ENCODE assay signal across 22 cellular contexts in the genomic region with DNA sequence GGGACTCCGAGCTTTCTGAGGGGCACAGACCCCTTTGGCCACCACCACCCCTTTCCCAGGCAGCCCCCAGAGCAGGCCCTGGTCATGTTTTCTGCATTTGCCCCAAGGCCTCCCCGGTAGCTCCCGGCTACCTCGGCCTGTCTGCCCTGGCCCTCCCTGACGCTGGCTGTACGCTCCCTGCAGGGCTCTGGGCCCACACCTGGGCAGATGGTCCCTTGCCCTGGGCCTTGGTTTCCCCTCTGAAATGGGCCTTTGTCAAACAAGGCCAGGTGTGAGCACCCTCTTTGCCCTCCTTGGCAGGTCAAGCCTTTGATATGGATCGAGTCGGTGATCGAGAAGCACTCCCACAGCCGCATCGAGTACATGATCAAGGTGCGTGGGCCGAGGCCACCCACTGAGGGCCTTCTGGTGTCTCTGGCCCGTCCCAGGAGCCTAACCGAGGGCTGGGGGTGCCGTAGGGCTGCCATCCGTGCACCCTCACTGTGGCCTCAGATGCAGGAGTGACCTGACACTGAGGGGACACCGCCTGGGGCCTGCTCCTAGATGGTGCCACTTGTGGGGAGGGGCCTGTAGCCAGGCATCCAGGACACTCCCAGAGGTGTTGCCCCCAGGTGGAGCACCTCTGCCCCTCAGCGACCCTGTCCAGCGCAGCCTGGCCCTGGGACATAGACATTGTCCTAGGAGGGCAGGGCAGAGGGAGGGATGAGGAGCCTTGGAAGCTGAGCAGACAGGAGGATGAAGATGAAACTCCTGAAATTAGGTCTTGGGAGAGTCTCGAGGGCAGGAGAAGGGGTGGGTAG. TPM values are rescaled to one million over a fixed set of nuclear protein-coding genes. Genes with fewer than 3 reads are reported as not detected.
DNase-seq lines count a peak whose midpoint lies in the region; ATAC-seq and TF ChIP-seq lines count a peak whose summit lies in the region.
"Had no signal": no experiment of that assay in that cellular context is flagged by ENCODE, and none has a peak within 500 bp of the region (broad histone marks: within the 10 kb centered on the region; RNA-seq: fewer than 3 reads in every experiment).

No MANE protein-coding gene starts in this region.

- H3K18ac ChIP-seq in IMR-90 (ENCODE audit: low read depth, low read length) (no peak overlapping the region), neuronal stem cell (ENCODE audit: low read length) (no peak overlapping the region)

- ATAC-seq in IMR-90 (ENCODE audit: low read depth) (no peak), GM18858 (IDR thresholded peaks at IDR 0.05; ENCODE audit: unreplicated experiment) (no peak), HG03432 (IDR thresholded peaks at IDR 0.05; ENCODE audit: unreplicated experiment) (no peak)
- ATAC-seq in stimulated activated naive B cell treated with anti-CD40 and anti-IgM and Interleukin-4, amounts not matched to agents 10 μg/mL and 1 μg/mL and 100 μg/mL, for 72 hours (replicated peaks), result no peak
- ATAC-seq: GM12878, HCT116 had no signal

- WGBS in IMR-90 (ENCODE audit: extremely low coverage in 2 of 2, insufficient read length in 1 of 2), 2 experiments, result 97% methylated on average over 18 of the region's 21 CpGs; no CpG with 5 or more reads in 1 of the 2 experiments
- WGBS in neuronal stem cell (ENCODE audit: extremely low coverage in 2 of 2, insufficient read length in 2 of 2, insufficient replicate concordance in 1 of 2), 2 donors, result no CpG with 5 or more reads among the region's 21 CpGs

- peak overlapping the region; percentile 20 for H3K27ac Mint-ChIP-seq in stimulated activated naive B cell treated with anti-CD40 and anti-IgM and Interleukin-4, amounts not matched to agents 10 μg/mL and 1 μg/mL and 100 μg/mL, for 72 hours
- H3K27ac Mint-ChIP-seq: HFFc6, IgD-negative memory B cell had no signal

- H3K4ac ChIP-seq in IMR-90 (ENCODE audit: low read depth, low read length) (no peak overlapping the region), neuronal stem cell (ENCODE audit: low read length) (no peak overlapping the region)

- no peaks in the 10 kb centered on the region for H3K27me3 Mint-ChIP-seq in stimulated activated naive B cell treated with anti-CD40 and anti-IgM and Interleukin-4, amounts not matched to agents 10 μg/mL and 1 μg/mL and 100 μg/mL, for 72 hours
- H3K27me3 Mint-ChIP-seq: CD4-positive, alpha-beta memory T cell; IgD-negative memory B cell had no signal

- peaks cover 10% of the 10 kb centered on the region; the same call in 1 of the 2 replicates for H3K9me1 ChIP-seq in IMR-90 (ENCODE audit: insufficient read depth, low read length)

- H3K9ac ChIP-seq in IMR-90 (ENCODE audit: low read depth, low read length), result no peak overlapping the region
- no peak overlapping the region for H3K9ac ChIP-seq in neuronal stem cell (ENCODE audit: low read depth, low read length, poor library complexity)

- H3K9me3 ChIP-seq in IMR-90 (ENCODE audit: control insufficient read depth, insufficient read depth, low read length), result no peaks in the 10 kb centered on the region
- H3K9me3 ChIP-seq in neuronal stem cell (replicated peaks in 1 of 2; ENCODE audit: control insufficient read depth in 2 of 2, insufficient read depth in 1 of 2, low read depth in 1 of 2, low read length in 2 of 2), result no peaks in the 10 kb centered on the region

- no TSS peak for BruUV-seq in IMR-90 (replicated peaks; lab: Mats Ljungman, UMichigan)

- H3K36me3 ChIP-seq in IMR-90 (ENCODE audit: control insufficient read depth, insufficient read depth, low read length) (peaks cover 84% of the 10 kb centered on the region), neuronal stem cell (replicated peaks in 1 of 2; ENCODE audit: control insufficient read depth in 2 of 2, insufficient read depth in 2 of 2, low read length in 2 of 2) (peaks cover 43 to 89% of the 10 kb centered on the region in 2 donors)

- TF ChIP-seq RAD21 in IMR-90 (IDR thresholded peaks at IDR 0.05; ENCODE audit: low read length), result no peak

- H3K27me3 ChIP-seq in IMR-90 (ENCODE audit: control insufficient read depth, insufficient read depth, low read length), result no peaks in the 10 kb centered on the region
- no peaks in the 10 kb centered on the region for H3K27me3 ChIP-seq in neuronal stem cell (ENCODE audit: control insufficient read depth in 3 of 3, insufficient read depth in 3 of 3, low read depth in 1 of 3, low read length in 3 of 3)

- TF ChIP-seq POLR2A in IMR-90 (IDR thresholded peaks at IDR 0.05; ENCODE audit: low read depth, low read length), result no peak

- H2BK120ac ChIP-seq in IMR-90 (ENCODE audit: low read depth, low read length) (no peak overlapping the region), neuronal stem cell (ENCODE audit: low read depth, low read length) (no peak overlapping the region)

- H2BK15ac ChIP-seq in IMR-90 (ENCODE audit: low read depth, low read length), result no peak overlapping the region
- no peak overlapping the region for H2BK15ac ChIP-seq in neuronal stem cell (ENCODE audit: low read length)

- H3K4me3 ChIP-seq in IMR-90 (ENCODE audit: insufficient read depth, low read depth, low read length), result no peak overlapping the region
- no peak overlapping the region for H3K4me3 ChIP-seq in neuronal stem cell (ENCODE audit: low read length in 2 of 2)
- H3K4me3 ChIP-seq: GM12878 had no signal

- H3K14ac ChIP-seq in IMR-90 (replicated peaks; ENCODE audit: low read depth, low read length) (no peak overlapping the region), neuronal stem cell (ENCODE audit: low read length) (no peak overlapping the region)

- H3K56ac ChIP-seq in IMR-90 (ENCODE audit: extremely low read depth, insufficient read depth, low read length), result no peak overlapping the region

- no peak for TF ChIP-seq CTCF in IMR-90 (conservative IDR thresholded peaks at IDR 0.05; ENCODE audit: low read depth, low read length)
- no peak for TF ChIP-seq CTCF in RWPE1 (conservative IDR thresholded peaks at IDR 0.05; ENCODE audit: low read depth)

- POLR2A ChIA-PET in IMR-90 (lab: Charles Lee; ENCODE audit: unreplicated experiment), result no interaction called here
- POLR2A ChIA-PET in RWPE1 (lab: Yijun Ruan, JAX; ENCODE audit: low non-redundant PET), result no interaction called here

- no peak overlapping the region for H4K5ac ChIP-seq in IMR-90 (ENCODE audit: low read depth, low read length)

- H2AFZ ChIP-seq in IMR-90 (replicated peaks; ENCODE audit: low read length, poor library complexity), result peak overlapping the region; percentile 32
- no peak overlapping the region for H2AFZ ChIP-seq in neuronal stem cell (ENCODE audit: low read length)

- H4K91ac ChIP-seq in IMR-90 (ENCODE audit: insufficient read depth, low read depth, low read length) (no peak overlapping the region), neuronal stem cell (ENCODE audit: low read depth, low read length, poor library complexity) (no peak overlapping the region)

- peaks cover 33% of the 10 kb centered on the region for H4K20me1 ChIP-seq in IMR-90 (ENCODE audit: insufficient read depth, low read length)

- H3K79me1 ChIP-seq in IMR-90 (ENCODE audit: low read depth in 1 of 2, low read length in 2 of 2) (peaks cover 20 to 48% of the 10 kb centered on the region in 2 experiments), neuronal stem cell (ENCODE audit: low read depth, low read length) (peaks cover 10% of the 10 kb centered on the region)

- no peak overlapping the region for H3K4me3 Mint-ChIP-seq in stimulated activated naive B cell treated with anti-CD40 and anti-IgM and Interleukin-4, amounts not matched to agents 10 μg/mL and 1 μg/mL and 100 μg/mL, for 72 hours
- H3K4me3 Mint-ChIP-seq: CD4-positive, alpha-beta memory T cell; HFFc6; IgD-negative memory B cell had no signal

- H2BK5ac ChIP-seq in IMR-90 (ENCODE audit: low read depth, low read length, poor library complexity, severe bottlenecking) (no peak overlapping the region), neuronal stem cell (ENCODE audit: low read length) (no peak overlapping the region)

- no peak overlapping the region for H2AK5ac ChIP-seq in IMR-90 (ENCODE audit: low read depth, low read length)
- no peak overlapping the region for H2AK5ac ChIP-seq in neuronal stem cell (ENCODE audit: low read depth, low read length)

- H2AK9ac ChIP-seq in IMR-90 (replicated peaks; ENCODE audit: low read depth, low read length, poor library complexity), result peak overlapping the region; percentile 55

- H3K4me2 ChIP-seq in IMR-90 (ENCODE audit: low read depth, low read length) (no peak overlapping the region), neuronal stem cell (ENCODE audit: insufficient read depth, low read length, poor library complexity, severe bottlenecking) (no peak overlapping the region)

- DNase-seq in IMR-90 (no peak), RWPE1 (ENCODE audit: low spot score) (no peak), neuronal stem cell (ENCODE audit: low spot score) (no peak), COLO829 (ENCODE audit: low spot score) (no peak), NCI-H446 treated with DMSO at 0.1 percent for 48 hours (lab: John Stamatoyannopoulos, UW) (no peak)
- no peak for DNase-seq in stimulated activated naive B cell treated with anti-CD40 and anti-IgM and Interleukin-4, amounts not matched to agents 10 μg/mL and 1 μg/mL and 100 μg/mL, for 72 hours
- DNase-seq: ACHN; AML-193; Calu3; CD4-positive, alpha-beta memory T cell; DMS79 treated with DMSO at 0.1 percent for 48 hours; GOT3; HFFc6; KBM-7 had no signal

- H2BK12ac ChIP-seq in neuronal stem cell (ENCODE audit: low read length), result no peak overlapping the region

- no peak overlapping the region for H2BK20ac ChIP-seq in IMR-90 (ENCODE audit: low read depth, low read length)

- H3K4me1 ChIP-seq in IMR-90 (ENCODE audit: control insufficient read depth, insufficient read depth, low read length) (no peaks in the 10 kb centered on the region), neuronal stem cell (ENCODE audit: control insufficient read depth in 2 of 2, insufficient read depth in 1 of 2, low read depth in 1 of 2, low read length in 2 of 2) (no peaks in the 10 kb centered on the region)

- no peak overlapping the region for H3K27ac ChIP-seq in IMR-90 (ENCODE audit: insufficient read depth, low read length)
- peak overlapping the region; percentile 50; the same call in 1 of the 2 replicates for H3K27ac ChIP-seq in RWPE1
- H3K27ac ChIP-seq in neuronal stem cell (replicated peaks; ENCODE audit: low read length), result no peak overlapping the region
- H3K27ac ChIP-seq: C4-2B had no signal

- H3K4me1 Mint-ChIP-seq in stimulated activated naive B cell treated with anti-CD40 and anti-IgM and Interleukin-4, amounts not matched to agents 10 μg/mL and 1 μg/mL and 100 μg/mL, for 72 hours, result peaks cover 9 to 11% of the 10 kb centered on the region in 2 donors
- H3K4me1 Mint-ChIP-seq: IgD-negative memory B cell had no signal

- H3K9me3 Mint-ChIP-seq in stimulated activated naive B cell treated with anti-CD40 and anti-IgM and Interleukin-4, amounts not matched to agents 10 μg/mL and 1 μg/mL and 100 μg/mL, for 72 hours, result no peaks in the 10 kb centered on the region
- H3K9me3 Mint-ChIP-seq: HFFc6, IgD-negative memory B cell had no signal

- dilution Hi-C loops in IMR-90 (cut with HindIII; ENCODE audit: low sequenced_read_pairs, unreplicated experiment), result no loop called here

- H3K36me3 Mint-ChIP-seq in stimulated activated naive B cell treated with anti-CD40 and anti-IgM and Interleukin-4, amounts not matched to agents 10 μg/mL and 1 μg/mL and 100 μg/mL, for 72 hours, result peaks cover 54 to 62% of the 10 kb centered on the region in 2 donors

- CTCF ChIA-PET in IMR-90 (lab: Yijun Ruan, JAX), result no interaction called here
- CTCF ChIA-PET in RWPE1 (lab: Yijun Ruan, JAX), result no interaction called here

- intact Hi-C loops in IMR-90 (cut with micrococcal nuclease), result no loop called here

- H4K8ac ChIP-seq in IMR-90 (ENCODE audit: low read depth in 2 of 2, low read length in 2 of 2) (no peak overlapping the region), neuronal stem cell (ENCODE audit: low read depth, low read length) (no peak overlapping the region)

- no peak overlapping the region for H3K23ac ChIP-seq in IMR-90 (ENCODE audit: low read depth, low read length)
- peak overlapping the region; percentile 18 for H3K23ac ChIP-seq in neuronal stem cell (ENCODE audit: low read depth, low read length, poor library complexity)

- in situ Hi-C loops in IMR-90 (cut with MboI; ENCODE audit: low sequenced_read_pairs), result no loop called here

RNA-seq across cellular contexts. Expression of a gene that starts 30.3 kb away (rescaled TPM):
- 85.1 and 85.8 TPM in 2 replicates for total RNA-seq in IMR-90 (2012; rRNA removed)
- polyA plus RNA-seq in IMR-90 (2012; rRNA removed), result 97.4 and 99.1 TPM in 2 replicates
- polyA plus RNA-seq in IMR-90 (2012; cell fraction: cytosol; rRNA removed), result 70.2 and 144 TPM in 2 replicates
- polyA plus RNA-seq in IMR-90 (2012; cell fraction: nucleus; rRNA removed; ENCODE audit: low replicate concordance), result 123 and 181 TPM in 2 replicates
- 44.3 TPM for polyA plus RNA-seq in neuronal stem cell (2013, experiment 1 of 2)
- polyA plus RNA-seq in neuronal stem cell (2013, experiment 2 of 2), result 44.6 TPM

RNA-seq across cellular contexts. Expression of a gene that starts 42.8 kb away (rescaled TPM):
- total RNA-seq in IMR-90 (2012; rRNA removed), result 99.2 and 99.5 TPM in 2 replicates
- 127 and 130 TPM in 2 replicates for polyA plus RNA-seq in IMR-90 (2012; rRNA removed)
- polyA plus RNA-seq in IMR-90 (2012; cell fraction: cytosol; rRNA removed), result 90.2 and 102 TPM in 2 replicates
- polyA plus RNA-seq in IMR-90 (2012; cell fraction: nucleus; rRNA removed; ENCODE audit: low replicate concordance), result 46.1 and 82.1 TPM in 2 replicates
- polyA plus RNA-seq in neuronal stem cell (2013, experiment 1 of 2), result 87.0 TPM
- polyA plus RNA-seq in neuronal stem cell (2013, experiment 2 of 2), result 83.2 TPM

RNA-seq across cellular contexts. Expression of a gene that starts 54.7 kb away (rescaled TPM):
- total RNA-seq in IMR-90 (2012; rRNA removed), result not detected in 2 replicates
- not detected in 2 replicates for polyA plus RNA-seq in IMR-90 (2012; rRNA removed)
- not detected in 2 replicates for polyA plus RNA-seq in IMR-90 (2012; cell fraction: cytosol; rRNA removed)
- not detected in 2 replicates for polyA plus RNA-seq in IMR-90 (2012; cell fraction: nucleus; rRNA removed; ENCODE audit: low replicate concordance)
- polyA plus RNA-seq in neuronal stem cell (2013, experiment 1 of 2), result not detected
- polyA plus RNA-seq in neuronal stem cell (2013, experiment 2 of 2), result not detected
- total RNA-seq: Calu3; CD4-positive, alpha-beta memory T cell; GM12878; H7; HFFc6 had no signal
- polyA plus RNA-seq: BJ; CD4-positive, alpha-beta memory T cell; IgD-negative memory B cell had no signal
